Comparison of ENCODE assay signal across 2 cellular contexts in genomic region chr10:25874402-25874801, GRCh38. TPM values are rescaled to one million over a fixed set of nuclear protein-coding genes. Genes with fewer than 3 reads are reported as not detected.
"Had no signal": no experiment of that assay in that cellular context is flagged by ENCODE, and none has a peak within 500 bp of the region (broad histone marks: within the 10 kb centered on the region; RNA-seq: fewer than 3 reads in every experiment).

No MANE protein-coding gene starts in this region.

RNA-seq across cellular contexts. Expression of gene MYO3A, which starts 59.6 kb away (rescaled TPM):
- total RNA-seq: GM23248, H4 had no signal
- polyA plus RNA-seq: GM23248 had no signal
